Comparison of ENCODE assay signal across 25 cellular contexts in genomic region chr10:59692113-59692512, GRCh38. TPM values are rescaled to one million over a fixed set of nuclear protein-coding genes. Genes with fewer than 3 reads are reported as not detected.
DNase-seq lines count a peak whose midpoint lies in the region; ATAC-seq and TF ChIP-seq lines count a peak whose summit lies in the region.
"Had no signal": no experiment of that assay in that cellular context is flagged by ENCODE, and none has a peak within 500 bp of the region (broad histone marks: within the 10 kb centered on the region; RNA-seq: fewer than 3 reads in every experiment).

No MANE protein-coding gene starts in this region.

- 0 out of 2 replicates have a peak, but pooled peaks cover 3% of the 10 kb centered on the region for H3F3A ChIP-seq in MM.1S (ENCODE audit: insufficient read depth, low read length)

- H3K4me1 ChIP-seq in colonic mucosa = no peaks in the 10 kb centered on the region
- H3K4me1 ChIP-seq in mucosa of descending colon (ENCODE audit: low read depth) = peaks cover 10% of the 10 kb centered on the region
- H3K4me1 ChIP-seq in MM.1S (ENCODE audit: low read length) = no peaks in the 10 kb centered on the region; the same call in 1 of the 2 replicates
- H3K4me1 ChIP-seq: BE2C had no signal

- TF ChIP-seq CTCF in colonic mucosa (IDR thresholded peaks at IDR 0.05) = no peak
- TF ChIP-seq CTCF in mucosa of descending colon (IDR thresholded peaks at IDR 0.05) = no peak
- TF ChIP-seq CTCF in progenitor cell of endocrine pancreas (IDR thresholded peaks at IDR 0.05; ENCODE audit: unreplicated experiment) = no peak
- no peak for TF ChIP-seq CTCF in MM.1S (IDR thresholded peaks at IDR 0.05; ENCODE audit: low read length)

- H3K27ac Mint-ChIP-seq in progenitor cell of endocrine pancreas = peak overlapping the region; percentile 6
- H3K27ac Mint-ChIP-seq: CD14-positive monocyte; CD4-positive, alpha-beta memory T cell; CD4-positive, CD25-positive, alpha-beta regulatory T cell; CD8-positive, alpha-beta memory T cell had no signal

- H3K4me1 Mint-ChIP-seq in progenitor cell of endocrine pancreas (ENCODE audit: low read depth) = peaks cover 7% of the 10 kb centered on the region
- H3K4me1 Mint-ChIP-seq: CD14-positive monocyte; CD4-positive, alpha-beta memory T cell; CD4-positive, CD25-positive, alpha-beta regulatory T cell; CD8-positive, alpha-beta memory T cell had no signal

- H3K79me2 ChIP-seq in MM.1S (ENCODE audit: low read length) = no peaks in the 10 kb centered on the region

- peaks cover 2% of the 10 kb centered on the region for H3K36me3 Mint-ChIP-seq in progenitor cell of endocrine pancreas (ENCODE audit: insufficient read depth)
- H3K36me3 Mint-ChIP-seq: CD14-positive monocyte; CD4-positive, alpha-beta memory T cell; CD4-positive, CD25-positive, alpha-beta regulatory T cell; CD8-positive, alpha-beta memory T cell had no signal

- H3K27me3 Mint-ChIP-seq in progenitor cell of endocrine pancreas = no peaks in the 10 kb centered on the region
- H3K27me3 Mint-ChIP-seq: CD4-positive, CD25-positive, alpha-beta regulatory T cell had no signal

- no peaks in the 10 kb centered on the region for H3K36me3 ChIP-seq in colonic mucosa
- H3K36me3 ChIP-seq in mucosa of descending colon (ENCODE audit: low read depth) = no peaks in the 10 kb centered on the region
- H3K36me3 ChIP-seq in MM.1S (replicated peaks; ENCODE audit: insufficient read depth, low read length) = no peaks in the 10 kb centered on the region
- H3K36me3 ChIP-seq: BE2C, BLaER1 had no signal

- H3K9ac ChIP-seq in colonic mucosa (ENCODE audit: low read depth in 2 of 2, low read length in 2 of 2) = no peak overlapping the region
- no peak overlapping the region for H3K9ac ChIP-seq in MM.1S (ENCODE audit: low read length)
- H3K9ac ChIP-seq: BLaER1 had no signal

- peak; percentile 78 for ATAC-seq in mucosa of descending colon
- ATAC-seq: GM12878 had no signal

- H4K20me1 ChIP-seq in MM.1S (ENCODE audit: insufficient read depth, low read length) = no peaks in the 10 kb centered on the region
- H4K20me1 ChIP-seq: BLaER1 had no signal

- intact Hi-C loops in colonic mucosa (cut with DNase I) = no loop called here
- intact Hi-C loops in mucosa of descending colon (cut with DNase I, micrococcal nuclease) = no loop called here

- no peak overlapping the region for H2AFZ ChIP-seq in MM.1S (ENCODE audit: low read length)

- H3K4me3 ChIP-seq in colonic mucosa (no peak overlapping the region), mucosa of descending colon (no peak overlapping the region), MM.1S (ENCODE audit: low read length) (no peak overlapping the region)
- H3K4me3 ChIP-seq: BLaER1, GM12878 had no signal

- H3K4me3 Mint-ChIP-seq in progenitor cell of endocrine pancreas (ENCODE audit: low read depth) = no peak overlapping the region
- H3K4me3 Mint-ChIP-seq: CD14-positive monocyte; CD4-positive, alpha-beta memory T cell; CD4-positive, CD25-positive, alpha-beta regulatory T cell; CD8-positive, alpha-beta memory T cell had no signal

- no peak overlapping the region for H3K4me2 ChIP-seq in MM.1S (ENCODE audit: low read depth, low read length)
- H3K4me2 ChIP-seq: BLaER1 had no signal

- peak; percentile 46 for DNase-seq in colonic mucosa
- DNase-seq in mucosa of descending colon = peak in 1 of 3 donors; percentile 36
- DNase-seq in progenitor cell of endocrine pancreas (ENCODE audit: low spot score, unreplicated experiment) = no peak
- DNase-seq in globus pallidus (ENCODE audit: low spot score) = no peak
- DNase-seq in MM.1S = no peak
- DNase-seq in NCI-H187 treated with DMSO at 0.1 percent for 48 hours (lab: John Stamatoyannopoulos, UW) = no peak
- DNase-seq in T-helper 2 cell = no peak
- DNase-seq: 8988T; ACHN; BE2C; C1 segment of cervical spinal cord; CD4-positive, alpha-beta memory T cell; CD4-positive, CD25-positive, alpha-beta regulatory T cell; CD8-positive, alpha-beta memory T cell; COR-L47; DMS 273 treated with DMSO at 0.1 percent for 48 hours; DMS153; DMS53; DMS79; DND-41; EL; GDM1 had no signal

- no peaks in the 10 kb centered on the region for H3K9me2 ChIP-seq in MM.1S (replicated peaks; ENCODE audit: insufficient read depth, low read length)

- H3K27me3 ChIP-seq in colonic mucosa (no peaks in the 10 kb centered on the region), MM.1S (replicated peaks; ENCODE audit: insufficient read depth, low read length) (no peaks in the 10 kb centered on the region)
- H3K27me3 ChIP-seq: BE2C, BLaER1 had no signal

- no peaks in the 10 kb centered on the region for H3K9me3 ChIP-seq in colonic mucosa
- no peaks in the 10 kb centered on the region for H3K9me3 ChIP-seq in mucosa of descending colon
- no peaks in the 10 kb centered on the region for H3K9me3 ChIP-seq in MM.1S (replicated peaks; ENCODE audit: insufficient read depth, low read length)
- H3K9me3 ChIP-seq: BE2C, BLaER1 had no signal

- H3K27ac ChIP-seq in colonic mucosa (peak overlapping the region; percentile 77), MM.1S (ENCODE audit: low read length) (no peak overlapping the region)
- H3K27ac ChIP-seq: BLaER1 had no signal

- H3K9me3 Mint-ChIP-seq in progenitor cell of endocrine pancreas (ENCODE audit: low read depth) = no peaks in the 10 kb centered on the region

RNA-seq across cellular contexts. Expression of gene SLC16A9, which starts 17.5 kb away (rescaled TPM):
- total RNA-seq in colonic mucosa (10 to 100 TPM; 15.6 to 24.3 TPM), mucosa of descending colon (10 to 100 TPM in 2 of 3 donors, 1 to 10 TPM in 1; 7.2 to 34.9 (median 28.8) TPM), progenitor cell of endocrine pancreas (11.6 and 13.7 TPM in 2 replicates)
- total RNA-seq: CD4-positive, alpha-beta memory T cell had no signal
